Comparison of ENCODE assay signal across 1 cellular context in genomic region chr1:174626031-174627020, GRCh38.
TF ChIP-seq lines count a peak whose summit lies in the region.

No MANE protein-coding gene starts in this region.

TF ChIP-seq in SK-N-SH treated with all-trans-retinoic acid at 6 μM for 48 hours, 23 proteins besides CTCF, POLR2A, EP300 and RAD21 (continued from another document):
- TF ChIP-seq ZNF70 (CRISPR knock-in tag; IDR thresholded peaks at IDR 0.05): no peak
- TF ChIP-seq ESRRG (CRISPR knock-in tag; IDR thresholded peaks at IDR 0.05): no peak
- TF ChIP-seq TCF4 (CRISPR knock-in tag; IDR thresholded peaks at IDR 0.05; ENCODE audit: borderline replicate concordance): no peak
- no peak for TF ChIP-seq PATZ1 (CRISPR knock-in tag; IDR thresholded peaks at IDR 0.05; ENCODE audit: borderline replicate concordance)
- TF ChIP-seq TSHZ2 (CRISPR knock-in tag; IDR thresholded peaks at IDR 0.05): no peak
- TF ChIP-seq ZNF565 (CRISPR knock-in tag; conservative IDR thresholded peaks at IDR 0.05; ENCODE audit: low read depth): no peak
- no peak for TF ChIP-seq CSDC2 (CRISPR knock-in tag; IDR thresholded peaks at IDR 0.05)
- no peak for TF ChIP-seq CSRNP3 (CRISPR knock-in tag; IDR thresholded peaks at IDR 0.05)
- TF ChIP-seq ARNTL (CRISPR knock-in tag; IDR thresholded peaks at IDR 0.05; ENCODE audit: borderline replicate concordance, low read depth): no peak
- TF ChIP-seq POU6F1 (CRISPR knock-in tag; IDR thresholded peaks at IDR 0.05; ENCODE audit: borderline replicate concordance, low read depth): no peak
- TF ChIP-seq ZC3H10 (CRISPR knock-in tag; IDR thresholded peaks at IDR 0.05): no peak
